Comparison of ENCODE assay signal across 33 cellular contexts in genomic region chr4:145533011-145533410, GRCh38. TPM values are rescaled to one million over a fixed set of nuclear protein-coding genes. Genes with fewer than 3 reads are reported as not detected.
DNase-seq lines count a peak whose midpoint lies in the region; ATAC-seq and TF ChIP-seq lines count a peak whose summit lies in the region.
"Had no signal": no experiment of that assay in that cellular context is flagged by ENCODE, and none has a peak within 500 bp of the region (broad histone marks: within the 10 kb centered on the region; RNA-seq: fewer than 3 reads in every experiment).

No MANE protein-coding gene starts in this region.

- no peaks in the 10 kb centered on the region for H4K20me1 ChIP-seq in GM23248 (ENCODE audit: insufficient read depth)

- H3K36me3 ChIP-seq in GM23248 (ENCODE audit: low read depth), result no peaks in the 10 kb centered on the region
- H3K36me3 ChIP-seq: cardiac muscle cell, Peyer's patch, right atrium auricular region, spleen had no signal

- CTCF ChIA-PET in WTC11 (lab: Charles Lee), result no interaction called here

- no peaks in the 10 kb centered on the region for H3K9me3 ChIP-seq in GM23248 (ENCODE audit: low read depth)
- H3K9me3 ChIP-seq: colonic mucosa, Peyer's patch, right atrium auricular region, spleen, testis had no signal

- ATAC-seq in WTC11, result peak; percentile 36; the same call in 1 of the 2 replicates
- peak; percentile 95 for ATAC-seq in esophagus mucosa
- ATAC-seq: activated T-helper 17 cell treated with anti-CD3 and anti-CD28 coated beads, Interleukin-2, amount 50 U/mL, for 72 hours; GM12878 had no signal

- no peak overlapping the region for H3K27ac ChIP-seq in GM23248
- H3K27ac ChIP-seq: cardiac muscle cell, colonic mucosa, parathyroid adenoma, Peyer's patch, right atrium auricular region, spleen, testis, WERI-Rb-1 had no signal

- TF ChIP-seq CTCF in WTC11 (IDR thresholded peaks at IDR 0.05) (no peak), nephron progenitor cell (IDR thresholded peaks at IDR 0.05) (no peak), glutamatergic neuron (IDR thresholded peaks at IDR 0.05; ENCODE audit: partially characterized antibody, unreplicated experiment) (no peak)

- no peaks in the 10 kb centered on the region for H3F3A ChIP-seq in GM23248 (ENCODE audit: insufficient read depth)

- H3K4me1 Mint-ChIP-seq in WTC11 (peaks cover 28% of the 10 kb centered on the region), nephron progenitor cell (peaks cover 18% of the 10 kb centered on the region), glutamatergic neuron (ENCODE audit: low read depth, unreplicated experiment) (peaks cover 30% of the 10 kb centered on the region)
- peaks cover 4% of the 10 kb centered on the region for H3K4me1 Mint-ChIP-seq in T-helper 2 cell treated with Interferon-gamma antibody and Interleukin-4, amounts not matched to agents 5 μg/mL and 100 μg/mL, for 36 hours (ENCODE audit: low read depth)
- H3K4me1 Mint-ChIP-seq: activated naive CD4-positive, alpha-beta T cell treated with anti-CD3 and anti-CD28 coated beads, Interleukin-2, amount 50 U/mL, for 24 hours; CD8-positive, alpha-beta memory T cell had no signal

- no peak overlapping the region for H2AFZ ChIP-seq in GM23248
- H2AFZ ChIP-seq: parathyroid adenoma had no signal

- H3K4me3 Mint-ChIP-seq in WTC11 (no peak overlapping the region), nephron progenitor cell (no peak overlapping the region), glutamatergic neuron (ENCODE audit: unreplicated experiment) (no peak overlapping the region)
- no peak overlapping the region for H3K4me3 Mint-ChIP-seq in T-helper 2 cell treated with Interferon-gamma antibody and Interleukin-4, amounts not matched to agents 5 μg/mL and 100 μg/mL, for 36 hours
- H3K4me3 Mint-ChIP-seq: activated naive CD4-positive, alpha-beta T cell treated with anti-CD3 and anti-CD28 coated beads, Interleukin-2, amount 50 U/mL, for 24 hours; activated T-helper 17 cell treated with anti-CD3 and anti-CD28 coated beads, Interleukin-2, amount 50 U/mL, for 72 hours; CD8-positive, alpha-beta memory T cell; H9; neural crest cell; stimulated activated naive CD8-positive, alpha-beta T cell treated with anti-CD3 and anti-CD28 coated beads, Interleukin-15, Interleukin-2, amounts not matched to agents 100 ng/mL and 50 ng/mL, for 24 hours had no signal

- H3K36me3 Mint-ChIP-seq in WTC11, result no peaks in the 10 kb centered on the region
- peaks cover 9% of the 10 kb centered on the region for H3K36me3 Mint-ChIP-seq in nephron progenitor cell (ENCODE audit: low read depth)
- no peaks in the 10 kb centered on the region for H3K36me3 Mint-ChIP-seq in glutamatergic neuron (ENCODE audit: unreplicated experiment)
- H3K36me3 Mint-ChIP-seq in T-helper 2 cell treated with Interferon-gamma antibody and Interleukin-4, amounts not matched to agents 5 μg/mL and 100 μg/mL, for 36 hours (ENCODE audit: low read depth), result no peaks in the 10 kb centered on the region
- H3K36me3 Mint-ChIP-seq: activated naive CD4-positive, alpha-beta T cell treated with anti-CD3 and anti-CD28 coated beads, Interleukin-2, amount 50 U/mL, for 24 hours; CD8-positive, alpha-beta memory T cell had no signal

- no peak overlapping the region for H3K27ac Mint-ChIP-seq in WTC11
- peak overlapping the region; percentile 15 for H3K27ac Mint-ChIP-seq in nephron progenitor cell
- no peak overlapping the region for H3K27ac Mint-ChIP-seq in glutamatergic neuron (ENCODE audit: unreplicated experiment)
- no peak overlapping the region for H3K27ac Mint-ChIP-seq in T-helper 2 cell treated with Interferon-gamma antibody and Interleukin-4, amounts not matched to agents 5 μg/mL and 100 μg/mL, for 36 hours
- H3K27ac Mint-ChIP-seq: activated naive CD4-positive, alpha-beta T cell treated with anti-CD3 and anti-CD28 coated beads, Interleukin-2, amount 50 U/mL, for 24 hours; activated T-helper 17 cell treated with anti-CD3 and anti-CD28 coated beads, Interleukin-2, amount 50 U/mL, for 72 hours; CD8-positive, alpha-beta memory T cell; stimulated activated naive CD8-positive, alpha-beta T cell treated with anti-CD3 and anti-CD28 coated beads, Interleukin-15, Interleukin-2, amounts not matched to agents 100 ng/mL and 50 ng/mL, for 24 hours had no signal

- in situ Hi-C loops in GM23248 (cut with MboI), result no loop called here

- H3K27me3 Mint-ChIP-seq in WTC11 (ENCODE audit: low read depth), result no peaks in the 10 kb centered on the region
- H3K27me3 Mint-ChIP-seq in nephron progenitor cell (ENCODE audit: low read depth, poor library complexity), result no peaks in the 10 kb centered on the region
- H3K27me3 Mint-ChIP-seq in glutamatergic neuron (ENCODE audit: unreplicated experiment), result peaks cover 2% of the 10 kb centered on the region
- H3K27me3 Mint-ChIP-seq in T-helper 2 cell treated with Interferon-gamma antibody and Interleukin-4, amounts not matched to agents 5 μg/mL and 100 μg/mL, for 36 hours (ENCODE audit: low read depth), result peaks cover 11% of the 10 kb centered on the region
- H3K27me3 Mint-ChIP-seq: activated T-helper 17 cell treated with anti-CD3 and anti-CD28 coated beads, Interleukin-2, amount 50 U/mL, for 72 hours had no signal

- DNase-seq in GM23248 (peak; percentile 8), WTC11 (ENCODE audit: low spot score) (no peak), nephron progenitor cell (no peak), NCI-H1105 treated with DMSO at 0.1 percent for 48 hours (lab: John Stamatoyannopoulos, UW) (no peak), glutamatergic neuron (no peak), germinal center (ENCODE audit: low spot score) (no peak)
- DNase-seq in T-helper 2 cell treated with Interferon-gamma antibody and Interleukin-4, amounts not matched to agents 5 μg/mL and 100 μg/mL, for 36 hours (ENCODE audit: low spot score), result no peak
- DNase-seq: activated CD4-positive, alpha-beta T cell treated with anti-CD3 and anti-CD28 coated beads for 48 hours; amygdala; CD8-positive, alpha-beta memory T cell; colonic mucosa; effector CD8-positive, alpha-beta T cell; erythroblast; H9; KG1; NCI-H1436 treated with DMSO at 0.1 percent for 48 hours; NCI-H2107; NCI-H345; Peyer's patch; SHP77 treated with DMSO at 0.1 percent for 48 hours; spleen; stimulated activated CD4-positive, alpha-beta T cell treated with anti-CD3 and anti-CD28 coated beads, Interleukin-2, amount 100 ng/mL, for 24 hours; testis; WERI-Rb-1 had no signal

- WGBS in GM23248 (ENCODE audit: low coverage in 1 of 2, low lambda C conversion rate in 2 of 2, missing lambda C conversion rate in 2 of 2), 2 experiments, result 67 to 71% methylated on average over 4 of the region's 4 CpGs

- POLR2A ChIA-PET in WTC11 (lab: Charles Lee), result no interaction called here

- H3K4me2 ChIP-seq in GM23248 (ENCODE audit: unreplicated experiment), result no peak overlapping the region

- 0 out of 2 replicates have a peak, but pooled peaks cover 6% of the 10 kb centered on the region for H3K4me1 ChIP-seq in GM23248 (ENCODE audit: insufficient read depth)
- H3K4me1 ChIP-seq: parathyroid adenoma, testis had no signal

- no peaks in the 10 kb centered on the region for H3K27me3 ChIP-seq in GM23248 (replicated peaks; ENCODE audit: insufficient read depth)
- H3K27me3 ChIP-seq: cardiac muscle cell, colonic mucosa, Peyer's patch, right atrium auricular region, spleen, testis had no signal

- H3K9me3 Mint-ChIP-seq in WTC11 (no peaks in the 10 kb centered on the region), nephron progenitor cell (no peaks in the 10 kb centered on the region), glutamatergic neuron (ENCODE audit: unreplicated experiment) (no peaks in the 10 kb centered on the region)
- no peaks in the 10 kb centered on the region for H3K9me3 Mint-ChIP-seq in T-helper 2 cell treated with Interferon-gamma antibody and Interleukin-4, amounts not matched to agents 5 μg/mL and 100 μg/mL, for 36 hours
- H3K9me3 Mint-ChIP-seq: activated naive CD4-positive, alpha-beta T cell treated with anti-CD3 and anti-CD28 coated beads, Interleukin-2, amount 50 U/mL, for 24 hours; activated T-helper 17 cell treated with anti-CD3 and anti-CD28 coated beads, Interleukin-2, amount 50 U/mL, for 72 hours; CD8-positive, alpha-beta memory T cell; H9; neural crest cell; stimulated activated naive CD8-positive, alpha-beta T cell treated with anti-CD3 and anti-CD28 coated beads, Interleukin-15, Interleukin-2, amounts not matched to agents 100 ng/mL and 50 ng/mL, for 24 hours had no signal

- no peak overlapping the region for H3K4me3 ChIP-seq in GM23248
- H3K4me3 ChIP-seq: cardiac muscle cell, colonic mucosa, GM12878, Peyer's patch, right atrium auricular region, spleen, testis had no signal

- H3K79me2 ChIP-seq in GM23248 (ENCODE audit: insufficient read depth), result peaks cover 61% of the 10 kb centered on the region

- no peak overlapping the region for H3K9ac ChIP-seq in GM23248
- H3K9ac ChIP-seq: parathyroid adenoma had no signal

- no peaks in the 10 kb centered on the region for H3K9me2 ChIP-seq in GM23248 (ENCODE audit: insufficient read depth)

TF ChIP-seq in WTC11, 78 proteins besides CTCF, POLR2A, EP300 and RAD21 (continues in another document):
- TF ChIP-seq, protein P1, sequence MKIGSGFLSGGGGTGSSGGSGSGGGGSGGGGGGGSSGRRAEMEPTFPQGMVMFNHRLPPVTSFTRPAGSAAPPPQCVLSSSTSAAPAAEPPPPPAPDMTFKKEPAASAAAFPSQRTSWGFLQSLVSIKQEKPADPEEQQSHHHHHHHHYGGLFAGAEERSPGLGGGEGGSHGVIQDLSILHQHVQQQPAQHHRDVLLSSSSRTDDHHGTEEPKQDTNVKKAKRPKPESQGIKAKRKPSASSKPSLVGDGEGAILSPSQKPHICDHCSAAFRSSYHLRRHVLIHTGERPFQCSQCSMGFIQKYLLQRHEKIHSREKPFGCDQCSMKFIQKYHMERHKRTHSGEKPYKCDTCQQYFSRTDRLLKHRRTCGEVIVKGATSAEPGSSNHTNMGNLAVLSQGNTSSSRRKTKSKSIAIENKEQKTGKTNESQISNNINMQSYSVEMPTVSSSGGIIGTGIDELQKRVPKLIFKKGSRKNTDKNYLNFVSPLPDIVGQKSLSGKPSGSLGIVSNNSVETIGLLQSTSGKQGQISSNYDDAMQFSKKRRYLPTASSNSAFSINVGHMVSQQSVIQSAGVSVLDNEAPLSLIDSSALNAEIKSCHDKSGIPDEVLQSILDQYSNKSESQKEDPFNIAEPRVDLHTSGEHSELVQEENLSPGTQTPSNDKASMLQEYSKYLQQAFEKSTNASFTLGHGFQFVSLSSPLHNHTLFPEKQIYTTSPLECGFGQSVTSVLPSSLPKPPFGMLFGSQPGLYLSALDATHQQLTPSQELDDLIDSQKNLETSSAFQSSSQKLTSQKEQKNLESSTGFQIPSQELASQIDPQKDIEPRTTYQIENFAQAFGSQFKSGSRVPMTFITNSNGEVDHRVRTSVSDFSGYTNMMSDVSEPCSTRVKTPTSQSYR (CRISPR knock-in tag; IDR thresholded peaks at IDR 0.05), result no peak
- TF ChIP-seq ZMAT4 (CRISPR knock-in tag; IDR thresholded peaks at IDR 0.05), result no peak

RNA-seq across cellular contexts. Expression of gene SMAD1, which starts 51.4 kb away (rescaled TPM):
- total RNA-seq in GM23248 (2014; rRNA removed; shearing (Covaris generic)), result 24.0 and 24.9 TPM in 2 replicates
- 17.8 and 20.2 TPM in 2 replicates for polyA plus RNA-seq in GM23248 (2016; fragmentation: Nextera tagmentation; extraction: Ambion mirVana)
- total RNA-seq in WTC11 (2021), result 14.1 to 15.4 TPM (median 15.1 TPM) in 3 replicates
- 34.0 TPM for total RNA-seq in esophagus mucosa
- 57.5 TPM for total RNA-seq in glutamatergic neuron (ENCODE audit: unreplicated experiment)
